Comparison of ENCODE assay signal across 23 cellular contexts in the genomic region with DNA sequence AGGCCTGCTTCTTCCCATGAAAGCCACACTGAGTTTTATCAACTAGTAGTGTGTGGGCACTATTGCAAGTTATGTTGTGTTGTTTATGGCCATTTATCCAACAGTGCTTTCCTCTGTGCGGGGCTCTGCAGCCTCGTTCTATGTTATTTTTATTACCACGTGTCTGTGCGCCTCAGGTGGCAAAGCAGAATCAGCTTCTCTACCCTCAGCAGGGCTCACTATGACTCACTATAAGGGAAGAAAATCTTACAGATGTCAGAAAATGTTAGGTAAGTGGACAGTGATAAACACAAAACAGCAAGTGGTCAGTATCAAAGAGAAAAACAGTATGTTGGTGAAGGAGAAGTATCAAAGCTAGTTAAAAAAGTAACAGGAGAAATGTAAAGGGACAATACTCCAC.
"Had no signal": no experiment of that assay in that cellular context is flagged by ENCODE, and none has a peak within 500 bp of the region (broad histone marks: within the 10 kb centered on the region; RNA-seq: fewer than 3 reads in every experiment).

No MANE protein-coding gene starts in this region.

- H3K27me3 ChIP-seq: brain microvascular endothelial cell, cardiac muscle cell, MG63 had no signal

- DNase-seq: activated CD4-positive, alpha-beta T cell treated with anti-CD3 and anti-CD28 coated beads for 4 hours; activated CD4-positive, alpha-beta T cell treated with anti-CD3 and anti-CD28 coated beads, Interleukin-2, amount 50 U/mL, for 4 hours; activated CD8-positive, alpha-beta memory T cell treated with anti-CD3 and anti-CD28 coated beads, Interleukin-2, amount 10 ng/mL, durations not matched to agents 7 days and 5 days; activated effector memory CD4-positive, alpha-beta T cell treated with Interleukin-2 at 50 U/mL for 16 hours; activated naive CD4-positive, alpha-beta T cell; activated T-cell treated with anti-CD3 and anti-CD28 coated beads, Interleukin-2, amount 50 U/mL, for 24 hours; amniotic stem cell; brain microvascular endothelial cell; MG63; MV-4-11; NCI-H1092 treated with DMSO at 0.1 percent for 48 hours; NCI-H1417 treated with DMSO at 0.1 percent for 48 hours; NCI-H1694; NCI-H2029 treated with DMSO at 0.1 percent for 48 hours; NCI-H510A treated with DMSO at 0.1 percent for 48 hours; PC-3; SHP77 treated with DMSO at 0.1 percent for 48 hours had no signal

- H3K27ac ChIP-seq: brain microvascular endothelial cell, cardiac muscle cell, KMS-11 had no signal

- H3K36me3 ChIP-seq: brain microvascular endothelial cell, cardiac muscle cell, MG63 had no signal

- H3K36me3 Mint-ChIP-seq: activated CD8-positive, alpha-beta memory T cell treated with anti-CD3 and anti-CD28 coated beads, Interleukin-2, amount 10 ng/mL, durations not matched to agents 7 days and 5 days; activated naive CD4-positive, alpha-beta T cell treated with anti-CD3 and anti-CD28 coated beads, Interleukin-2, amount 50 U/mL, for 24 hours had no signal

- H3K9ac ChIP-seq: KMS-11 had no signal

- H3K4me3 Mint-ChIP-seq: activated CD8-positive, alpha-beta memory T cell treated with anti-CD3 and anti-CD28 coated beads, Interleukin-2, amount 10 ng/mL, durations not matched to agents 7 days and 5 days; activated naive CD4-positive, alpha-beta T cell treated with anti-CD3 and anti-CD28 coated beads, Interleukin-2, amount 50 U/mL, for 24 hours; activated T-cell treated with anti-CD3 and anti-CD28 coated beads, Interleukin-2, amount 50 U/mL, for 24 hours; activated T-helper 1 cell treated with anti-CD3 and anti-CD28 coated beads, Interleukin-12 subunit alpha, Interleukin-12 subunit beta, Interleukin-2, Interleukin-4 antibody, amounts not matched to agents 30 ng/mL and 10 ng/mL and 1 ng/mL, durations not matched to agents 14 hours and 24 hours and 36 hours; T-helper 2 cell treated with Interferon-gamma antibody and Interleukin-4, amounts not matched to agents 5 μg/mL and 100 μg/mL, for 36 hours had no signal

- H3K4me2 ChIP-seq: KMS-11 had no signal

- H3K4me3 ChIP-seq: cardiac muscle cell, MG63 had no signal

- ATAC-seq: activated CD4-positive, CD25-positive, alpha-beta regulatory T cell treated with anti-CD3 and anti-CD28 coated beads, Interleukin-2, amount 50 U/mL, for 24 hours; activated CD8-positive, alpha-beta memory T cell treated with anti-CD3 and anti-CD28 coated beads, Interleukin-2, amount 10 ng/mL, durations not matched to agents 7 days and 5 days; PC-3 had no signal

- H3K4me1 Mint-ChIP-seq: activated CD8-positive, alpha-beta memory T cell treated with anti-CD3 and anti-CD28 coated beads, Interleukin-2, amount 10 ng/mL, durations not matched to agents 7 days and 5 days; activated naive CD4-positive, alpha-beta T cell treated with anti-CD3 and anti-CD28 coated beads, Interleukin-2, amount 50 U/mL, for 24 hours had no signal

- H3K27ac Mint-ChIP-seq: activated CD8-positive, alpha-beta memory T cell treated with anti-CD3 and anti-CD28 coated beads, Interleukin-2, amount 10 ng/mL, durations not matched to agents 7 days and 5 days; activated naive CD4-positive, alpha-beta T cell treated with anti-CD3 and anti-CD28 coated beads, Interleukin-2, amount 50 U/mL, for 24 hours; activated T-cell treated with anti-CD3 and anti-CD28 coated beads, Interleukin-2, amount 50 U/mL, for 24 hours; activated T-helper 1 cell treated with anti-CD3 and anti-CD28 coated beads, Interleukin-12 subunit alpha, Interleukin-12 subunit beta, Interleukin-2, Interleukin-4 antibody, amounts not matched to agents 30 ng/mL and 10 ng/mL and 1 ng/mL, durations not matched to agents 14 hours and 24 hours and 36 hours; T-helper 2 cell treated with Interferon-gamma antibody and Interleukin-4, amounts not matched to agents 5 μg/mL and 100 μg/mL, for 36 hours had no signal
